ENCODE assay signal across 16 cellular contexts in genomic region chr7:42025635-42026375, GRCh38.
"Had no signal": no experiment of that assay in that cellular context is flagged by ENCODE, and none has a peak within 500 bp of the region (broad histone marks: within the 10 kb centered on the region; RNA-seq: fewer than 3 reads in every experiment).

No MANE protein-coding gene starts in this region.

- H3K27me3 Mint-ChIP-seq: activated CD4-positive, alpha-beta memory T cell treated with anti-CD3 and anti-CD28 coated beads, Interleukin-2, amount 10 ng/mL, durations not matched to agents 7 days and 5 days; activated naive CD4-positive, alpha-beta T cell treated with anti-CD3 and anti-CD28 coated beads, Interleukin-2, amount 50 U/mL, for 24 hours had no signal

- H3K4me1 Mint-ChIP-seq: activated CD4-positive, alpha-beta memory T cell treated with anti-CD3 and anti-CD28 coated beads, Interleukin-2, amount 10 ng/mL, durations not matched to agents 7 days and 5 days; activated naive CD4-positive, alpha-beta T cell treated with anti-CD3 and anti-CD28 coated beads, Interleukin-2, amount 50 U/mL, for 24 hours; memory B cell; stimulated activated effector memory CD8-positive, alpha-beta T cell treated with anti-CD3 and anti-CD28 coated beads, Interleukin-12 subunit alpha, Interleukin-12 subunit beta, amount 100 ng/mL, for 72 hours; T-helper 17 cell had no signal

- H3K27ac ChIP-seq: adrenal gland, coronary artery, pancreas, uterus had no signal

- ATAC-seq: activated T-cell treated with anti-CD3 and anti-CD28 coated beads, Interleukin-2, amount 50 U/mL, for 4 hours; left ventricle myocardium superior; stimulated activated effector memory CD8-positive, alpha-beta T cell treated with anti-CD3 and anti-CD28 coated beads, Interleukin-12 subunit alpha, Interleukin-12 subunit beta, amount 100 ng/mL, for 72 hours; T-helper 17 cell had no signal

- H3K36me3 ChIP-seq: adrenal gland, pancreas, uterus had no signal

- H3K36me3 Mint-ChIP-seq: activated naive CD4-positive, alpha-beta T cell treated with anti-CD3 and anti-CD28 coated beads, Interleukin-2, amount 50 U/mL, for 24 hours; memory B cell; stimulated activated effector memory CD8-positive, alpha-beta T cell treated with anti-CD3 and anti-CD28 coated beads, Interleukin-12 subunit alpha, Interleukin-12 subunit beta, amount 100 ng/mL, for 72 hours had no signal

- H3K4me3 ChIP-seq: adrenal gland, coronary artery, pancreas, uterus had no signal

- H3K27me3 ChIP-seq: adrenal gland, pancreas, uterus had no signal

- H3K4me3 Mint-ChIP-seq: activated CD4-positive, alpha-beta memory T cell treated with anti-CD3 and anti-CD28 coated beads, Interleukin-2, amount 10 ng/mL, durations not matched to agents 7 days and 5 days; activated naive CD4-positive, alpha-beta T cell treated with anti-CD3 and anti-CD28 coated beads, Interleukin-2, amount 50 U/mL, for 24 hours; activated T-cell treated with anti-CD3 and anti-CD28 coated beads, Interleukin-2, amount 50 U/mL, for 4 hours; memory B cell; stimulated activated effector memory CD8-positive, alpha-beta T cell treated with anti-CD3 and anti-CD28 coated beads, Interleukin-12 subunit alpha, Interleukin-12 subunit beta, amount 100 ng/mL, for 72 hours; T-helper 17 cell had no signal

- H3K9me3 ChIP-seq: adrenal gland, pancreas, uterus had no signal

- H3K9me3 Mint-ChIP-seq: activated CD4-positive, alpha-beta memory T cell treated with anti-CD3 and anti-CD28 coated beads, Interleukin-2, amount 10 ng/mL, durations not matched to agents 7 days and 5 days; activated naive CD4-positive, alpha-beta T cell treated with anti-CD3 and anti-CD28 coated beads, Interleukin-2, amount 50 U/mL, for 24 hours; activated T-cell treated with anti-CD3 and anti-CD28 coated beads, Interleukin-2, amount 50 U/mL, for 4 hours; memory B cell; stimulated activated effector memory CD8-positive, alpha-beta T cell treated with anti-CD3 and anti-CD28 coated beads, Interleukin-12 subunit alpha, Interleukin-12 subunit beta, amount 100 ng/mL, for 72 hours had no signal

- FAIRE-seq: endothelial cell of umbilical vein, pancreas had no signal

- H3K4me1 ChIP-seq: pancreas, uterus had no signal

- DNase-seq: activated CD4-positive, alpha-beta memory T cell treated with anti-CD3 and anti-CD28 coated beads, Interleukin-2, amount 10 ng/mL, durations not matched to agents 7 days and 5 days; activated CD4-positive, alpha-beta T cell treated with anti-CD3 and anti-CD28 coated beads for 4 hours; activated effector memory CD4-positive, alpha-beta T cell treated with Interleukin-2 at 50 U/mL for 16 hours; activated T-cell treated with anti-CD3 and anti-CD28 coated beads, Interleukin-2, amount 50 U/mL, for 4 hours; adrenal gland; effector CD4-positive, alpha-beta T cell; foreskin fibroblast; left ventricle myocardium superior; pancreas; T-helper 17 cell; uterus had no signal

- H3K27ac Mint-ChIP-seq: activated CD4-positive, alpha-beta memory T cell treated with anti-CD3 and anti-CD28 coated beads, Interleukin-2, amount 10 ng/mL, durations not matched to agents 7 days and 5 days; activated naive CD4-positive, alpha-beta T cell treated with anti-CD3 and anti-CD28 coated beads, Interleukin-2, amount 50 U/mL, for 24 hours; memory B cell; stimulated activated effector memory CD8-positive, alpha-beta T cell treated with anti-CD3 and anti-CD28 coated beads, Interleukin-12 subunit alpha, Interleukin-12 subunit beta, amount 100 ng/mL, for 72 hours; T-helper 17 cell had no signal
